ENCODE assay signal across 22 cellular contexts in the genomic region with DNA sequence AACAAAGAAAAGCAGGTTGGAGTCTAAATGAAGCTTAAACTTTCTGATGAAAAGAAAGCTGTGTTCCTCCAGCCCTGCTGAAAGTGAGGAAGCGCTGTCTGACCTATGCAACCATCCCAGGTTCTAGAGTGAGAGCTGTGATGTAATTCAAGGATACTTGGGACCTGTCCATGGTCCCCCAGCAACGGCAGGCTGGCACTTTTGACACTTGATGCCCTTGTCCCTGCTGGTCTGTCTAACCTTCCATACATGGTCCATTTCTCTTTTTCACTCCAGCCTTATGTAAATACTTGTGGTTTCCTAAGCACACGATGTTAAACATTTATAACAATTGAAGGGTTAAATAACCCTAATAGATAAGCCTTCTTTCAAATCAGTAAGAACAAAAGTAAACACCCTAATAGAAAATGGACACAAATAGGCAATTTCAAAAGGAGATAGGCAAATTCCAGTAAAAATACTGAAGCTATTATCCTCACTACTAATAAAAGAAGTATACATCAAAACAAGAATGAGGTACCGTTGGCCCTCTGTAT. TPM values are rescaled to one million over a fixed set of nuclear protein-coding genes. Genes with fewer than 3 reads are reported as not detected.
DNase-seq lines count a peak whose midpoint lies in the region; ATAC-seq, FAIRE-seq and TF ChIP-seq lines count a peak whose summit lies in the region.
"Had no signal": no experiment of that assay in that cellular context is flagged by ENCODE, and none has a peak within 500 bp of the region (broad histone marks: within the 10 kb centered on the region; RNA-seq: fewer than 3 reads in every experiment).

No MANE protein-coding gene starts in this region.

- H2AFZ ChIP-seq in Karpas-422 (ENCODE audit: low read length), result no peak overlapping the region

- H3K4me1 ChIP-seq in kidney (ENCODE audit: control insufficient read depth in 1 of 2, insufficient read depth in 1 of 2, low read depth in 1 of 2, low read length in 2 of 2) (no peaks in the 10 kb centered on the region), Karpas-422 (ENCODE audit: low read length) (no peaks in the 10 kb centered on the region), adrenal gland (replicated peaks in 1 of 2) (no peaks in the 10 kb centered on the region)
- H3K4me1 ChIP-seq: esophagus muscularis mucosa, gastrocnemius medialis, sigmoid colon had no signal

- WGBS in adrenal gland, 4 donors, result 48 to 59% (median 54%) methylated on average over 4 of the region's 4 CpGs

- H3K36me3 ChIP-seq in kidney (ENCODE audit: control insufficient read depth in 1 of 2, insufficient read depth in 2 of 2, low read length in 2 of 2) (no peaks in the 10 kb centered on the region), Karpas-422 (ENCODE audit: insufficient read depth, low read length) (no peaks in the 10 kb centered on the region), adrenal gland (replicated peaks in 1 of 2) (no peaks in the 10 kb centered on the region)
- H3K36me3 ChIP-seq: esophagus muscularis mucosa, gastrocnemius medialis, sigmoid colon had no signal

- H3K4me3 ChIP-seq in kidney (ENCODE audit: low read length in 2 of 2), result no peak overlapping the region
- H3K4me3 ChIP-seq in Karpas-422 (ENCODE audit: low read length), result no peak overlapping the region
- no peak overlapping the region for H3K4me3 ChIP-seq in adrenal gland
- H3K4me3 ChIP-seq: esophagus muscularis mucosa, gastrocnemius medialis, sigmoid colon had no signal

- TF ChIP-seq CTCF in kidney (IDR thresholded peaks at IDR 0.05; ENCODE audit: borderline replicate concordance, extremely low read depth, insufficient read depth) (no peak), adrenal gland (IDR thresholded peaks at IDR 0.05) (no peak)

- H3K4me3 Mint-ChIP-seq in T-helper 17 cell, result no peak overlapping the region
- H3K4me3 Mint-ChIP-seq: activated CD8-positive, alpha-beta memory T cell treated with anti-CD3 and anti-CD28 coated beads, Interleukin-2, amount 10 ng/mL, durations not matched to agents 7 days and 5 days; activated naive CD8-positive, alpha-beta T cell treated with anti-CD3 and anti-CD28 coated beads for 36 hours; activated T-helper 1 cell treated with anti-CD3 and anti-CD28 coated beads, Interleukin-12 subunit alpha, Interleukin-12 subunit beta, Interleukin-2, Interleukin-4 antibody, amounts not matched to agents 30 ng/mL and 10 ng/mL and 1 ng/mL, durations not matched to agents 14 hours and 24 hours and 36 hours; effector memory CD8-positive, alpha-beta T cell; memory B cell; naive thymus-derived CD4-positive, alpha-beta T cell had no signal

- H3K27ac ChIP-seq in kidney (ENCODE audit: low read depth in 2 of 2, low read length in 2 of 2) (no peak overlapping the region), Karpas-422 (ENCODE audit: low read length) (no peak overlapping the region), adrenal gland (no peak overlapping the region)
- H3K27ac ChIP-seq: C4-2B, esophagus muscularis mucosa, gastrocnemius medialis, sigmoid colon had no signal

- TF ChIP-seq RAD21 in Ishikawa (IDR thresholded peaks at IDR 0.05; ENCODE audit: low read depth), result no peak

- H3K9me3 ChIP-seq in kidney (ENCODE audit: control insufficient read depth in 1 of 2, low read length in 2 of 2) (no peaks in the 10 kb centered on the region), Karpas-422 (ENCODE audit: low read length) (no peaks in the 10 kb centered on the region), adrenal gland (replicated peaks in 1 of 3) (no peaks in the 10 kb centered on the region), T-helper 17 cell (ENCODE audit: control insufficient read depth, low read length, poor library complexity, severe bottlenecking) (no peaks in the 10 kb centered on the region)
- H3K9me3 ChIP-seq: esophagus muscularis mucosa, gastrocnemius medialis, sigmoid colon had no signal

- H3K27me3 Mint-ChIP-seq in T-helper 17 cell, result peaks cover 14% of the 10 kb centered on the region
- H3K27me3 Mint-ChIP-seq: activated naive CD8-positive, alpha-beta T cell treated with anti-CD3 and anti-CD28 coated beads for 36 hours had no signal

- DNase-seq in COLO668 (lab: John Stamatoyannopoulos, UW; ENCODE audit: unreplicated experiment) (peak; percentile 62), NCI-H526 treated with DMSO at 0.1 percent for 48 hours (lab: John Stamatoyannopoulos, UW) (peak; percentile 65), kidney (peak; percentile 17), Karpas-422 (no peak), adrenal gland (no peak), T-helper 17 cell (no peak)
- DNase-seq: activated CD4-positive, alpha-beta T cell treated with anti-CD3 and anti-CD28 coated beads for 4 hours; activated CD8-positive, alpha-beta memory T cell treated with anti-CD3 and anti-CD28 coated beads, Interleukin-2, amount 10 ng/mL, durations not matched to agents 7 days and 5 days; activated naive CD8-positive, alpha-beta T cell treated with anti-CD3 and anti-CD28 coated beads for 36 hours; effector memory CD8-positive, alpha-beta T cell; gastrocnemius medialis; Kasumi-1; naive thymus-derived CD4-positive, alpha-beta T cell; NCI-H1048; NCI-H226; sigmoid colon had no signal

- H3K27ac Mint-ChIP-seq in T-helper 17 cell, result no peak overlapping the region
- H3K27ac Mint-ChIP-seq: activated CD8-positive, alpha-beta memory T cell treated with anti-CD3 and anti-CD28 coated beads, Interleukin-2, amount 10 ng/mL, durations not matched to agents 7 days and 5 days; activated naive CD8-positive, alpha-beta T cell treated with anti-CD3 and anti-CD28 coated beads for 36 hours; activated T-helper 1 cell treated with anti-CD3 and anti-CD28 coated beads, Interleukin-12 subunit alpha, Interleukin-12 subunit beta, Interleukin-2, Interleukin-4 antibody, amounts not matched to agents 30 ng/mL and 10 ng/mL and 1 ng/mL, durations not matched to agents 14 hours and 24 hours and 36 hours; effector memory CD8-positive, alpha-beta T cell; memory B cell; naive thymus-derived CD4-positive, alpha-beta T cell had no signal

- intact Hi-C loops in kidney (cut with DNase I), result no loop called here
- intact Hi-C loops in adrenal gland (cut with DNase I), result no loop called here

- no peak for TF ChIP-seq POLR2A in adrenal gland (IDR thresholded peaks at IDR 0.05)

- no peaks in the 10 kb centered on the region for H3K9me2 ChIP-seq in Karpas-422 (replicated peaks; ENCODE audit: insufficient read depth, low read length)

- H3K9ac ChIP-seq in kidney (ENCODE audit: low read length in 2 of 2), result no peak overlapping the region
- H3K9ac ChIP-seq in Karpas-422 (ENCODE audit: low read length), result no peak overlapping the region

- H3K27me3 ChIP-seq in Karpas-422 (ENCODE audit: low read length) (no peaks in the 10 kb centered on the region), adrenal gland (no peaks in the 10 kb centered on the region)
- H3K27me3 ChIP-seq: esophagus muscularis mucosa, gastrocnemius medialis, sigmoid colon had no signal

- H3K4me1 Mint-ChIP-seq in T-helper 17 cell, result no peaks in the 10 kb centered on the region
- H3K4me1 Mint-ChIP-seq: activated CD8-positive, alpha-beta memory T cell treated with anti-CD3 and anti-CD28 coated beads, Interleukin-2, amount 10 ng/mL, durations not matched to agents 7 days and 5 days; activated naive CD8-positive, alpha-beta T cell treated with anti-CD3 and anti-CD28 coated beads for 36 hours; memory B cell; naive thymus-derived CD4-positive, alpha-beta T cell had no signal

- no peaks in the 10 kb centered on the region for H4K20me1 ChIP-seq in Karpas-422 (ENCODE audit: insufficient read depth, low read depth, low read length)

- no peak for FAIRE-seq in kidney (lab: Jason Lieb, UNC)

- no peaks in the 10 kb centered on the region for H3K79me2 ChIP-seq in Karpas-422 (ENCODE audit: low read length)

- no peaks in the 10 kb centered on the region for H3K36me3 Mint-ChIP-seq in T-helper 17 cell (ENCODE audit: low read depth)
- H3K36me3 Mint-ChIP-seq: activated CD8-positive, alpha-beta memory T cell treated with anti-CD3 and anti-CD28 coated beads, Interleukin-2, amount 10 ng/mL, durations not matched to agents 7 days and 5 days; activated naive CD8-positive, alpha-beta T cell treated with anti-CD3 and anti-CD28 coated beads for 36 hours; memory B cell had no signal

- no peak overlapping the region for H3K4me2 ChIP-seq in Karpas-422 (ENCODE audit: low read depth, low read length, poor library complexity, severe bottlenecking)

- no peak for TF ChIP-seq EP300 in Ishikawa (IDR thresholded peaks at IDR 0.05; ENCODE audit: borderline replicate concordance)

- ATAC-seq in T-helper 17 cell (no peak), GM21367 (IDR thresholded peaks at IDR 0.05; ENCODE audit: unreplicated experiment) (no peak)
- ATAC-seq: activated CD8-positive, alpha-beta memory T cell treated with anti-CD3 and anti-CD28 coated beads, Interleukin-2, amount 10 ng/mL, durations not matched to agents 7 days and 5 days; effector memory CD8-positive, alpha-beta T cell; gastrocnemius medialis; naive thymus-derived CD4-positive, alpha-beta T cell had no signal

TF ChIP-seq in Ishikawa, 13 proteins besides CTCF, POLR2A, EP300 and RAD21 (continues in another document):
- TF ChIP-seq, protein P1, sequence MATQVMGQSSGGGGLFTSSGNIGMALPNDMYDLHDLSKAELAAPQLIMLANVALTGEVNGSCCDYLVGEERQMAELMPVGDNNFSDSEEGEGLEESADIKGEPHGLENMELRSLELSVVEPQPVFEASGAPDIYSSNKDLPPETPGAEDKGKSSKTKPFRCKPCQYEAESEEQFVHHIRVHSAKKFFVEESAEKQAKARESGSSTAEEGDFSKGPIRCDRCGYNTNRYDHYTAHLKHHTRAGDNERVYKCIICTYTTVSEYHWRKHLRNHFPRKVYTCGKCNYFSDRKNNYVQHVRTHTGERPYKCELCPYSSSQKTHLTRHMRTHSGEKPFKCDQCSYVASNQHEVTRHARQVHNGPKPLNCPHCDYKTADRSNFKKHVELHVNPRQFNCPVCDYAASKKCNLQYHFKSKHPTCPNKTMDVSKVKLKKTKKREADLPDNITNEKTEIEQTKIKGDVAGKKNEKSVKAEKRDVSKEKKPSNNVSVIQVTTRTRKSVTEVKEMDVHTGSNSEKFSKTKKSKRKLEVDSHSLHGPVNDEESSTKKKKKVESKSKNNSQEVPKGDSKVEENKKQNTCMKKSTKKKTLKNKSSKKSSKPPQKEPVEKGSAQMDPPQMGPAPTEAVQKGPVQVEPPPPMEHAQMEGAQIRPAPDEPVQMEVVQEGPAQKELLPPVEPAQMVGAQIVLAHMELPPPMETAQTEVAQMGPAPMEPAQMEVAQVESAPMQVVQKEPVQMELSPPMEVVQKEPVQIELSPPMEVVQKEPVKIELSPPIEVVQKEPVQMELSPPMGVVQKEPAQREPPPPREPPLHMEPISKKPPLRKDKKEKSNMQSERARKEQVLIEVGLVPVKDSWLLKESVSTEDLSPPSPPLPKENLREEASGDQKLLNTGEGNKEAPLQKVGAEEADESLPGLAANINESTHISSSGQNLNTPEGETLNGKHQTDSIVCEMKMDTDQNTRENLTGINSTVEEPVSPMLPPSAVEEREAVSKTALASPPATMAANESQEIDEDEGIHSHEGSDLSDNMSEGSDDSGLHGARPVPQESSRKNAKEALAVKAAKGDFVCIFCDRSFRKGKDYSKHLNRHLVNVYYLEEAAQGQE (IDR thresholded peaks at IDR 0.05; ENCODE audit: low read depth), result peak; percentile 78

RNA-seq across cellular contexts. Expression of gene KDM4A, which starts 17.7 kb away (rescaled TPM):
- total RNA-seq in kidney (35.2 TPM), adrenal gland (10 to 100 TPM; 37.0 to 73.8 (median 52.3) TPM), T-helper 17 cell (10 to 100 TPM; 37.2 to 37.5 TPM)
- polyA plus RNA-seq in kidney (ENCODE audit: insufficient read depth, low read depth, low replicate concordance) (11.3 TPM), adrenal gland (10 to 100 TPM; 15.1 to 36.2 (median 17.9) TPM)
- total RNA-seq in Karpas-422 (2014; rRNA removed; shearing (Covaris generic); ENCODE audit: low replicate concordance), result 34.5 and 35.5 TPM in 2 replicates

Comparison
In these comparisons a context has a peak if more than half of its experiments do, and no peak if none do; other contexts are left out.
1. DNase-seq: peak in COLO668 (single experiment), NCI-H526 treated with DMSO at 0.1 percent for 48 hours (single experiment) and kidney (single experiment); none in Karpas-422 (single experiment), adrenal gland (0 of 7) and T-helper 17 cell (0 of 3).